Comparison of ENCODE assay signal across 11 cellular contexts in the genomic region with DNA sequence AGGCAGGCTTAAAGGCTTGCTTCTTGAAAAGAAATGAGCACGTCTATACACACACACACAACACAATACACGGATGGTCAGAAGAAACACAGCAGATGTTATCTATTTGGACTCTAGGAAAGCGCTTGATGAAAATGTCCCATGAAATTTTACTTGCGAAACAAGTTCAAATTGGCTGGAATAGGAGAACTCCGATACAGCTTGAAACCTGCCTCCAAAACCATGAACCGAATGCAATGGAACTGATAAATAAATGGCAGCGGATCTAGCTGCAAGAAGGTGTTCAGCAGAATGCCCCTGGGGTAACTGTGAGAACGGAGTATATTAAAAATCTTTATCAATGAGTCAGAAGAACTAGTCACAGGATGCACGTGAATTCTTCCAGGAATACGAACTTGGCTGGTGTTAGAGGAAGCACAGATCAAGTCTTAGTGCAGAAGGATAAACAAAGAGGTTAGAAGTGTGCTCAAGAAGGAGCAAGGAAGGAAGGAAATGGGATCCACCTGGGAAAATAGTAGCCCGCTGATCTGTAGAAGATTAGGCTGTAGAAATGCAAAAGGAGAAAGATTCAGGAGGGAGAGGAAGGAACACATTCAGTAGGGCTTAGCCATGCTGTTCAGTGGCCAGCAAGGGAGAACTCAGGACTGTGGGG.
A peak's percentile ranks its signal among the peaks of the same experiment; 100 is the strongest.
DNase-seq lines count a peak whose midpoint lies in the region; ATAC-seq lines count a peak whose summit lies in the region.
"Had no signal": no experiment of that assay in that cellular context is flagged by ENCODE, and none has a peak within 500 bp of the region (broad histone marks: within the 10 kb centered on the region; RNA-seq: fewer than 3 reads in every experiment).

No MANE protein-coding gene starts in this region.

- no peaks in the 10 kb centered on the region for H3K36me3 ChIP-seq in adipocyte (ENCODE audit: control insufficient read depth, insufficient read depth, low read length, severe bottlenecking)

- H3K4me3 ChIP-seq in adipocyte (ENCODE audit: low read length) (peak overlapping the region; percentile 71), skeletal muscle cell (ENCODE audit: low read depth, low read length) (no peak overlapping the region)

- DNase-seq in H4 (ENCODE audit: low spot score) (peak; percentile 79), adipocyte (ENCODE audit: low read depth) (peak; percentile 79), glomerular endothelial cell (ENCODE audit: extremely low read depth, low read depth, low spot score) (peak; percentile 99), skeletal muscle cell (ENCODE audit: low read depth) (peak; percentile 92), NCI-H1105 treated with DMSO at 0.1 percent for 48 hours (lab: John Stamatoyannopoulos, UW) (no peak)
- DNase-seq in stimulated activated CD4-positive, alpha-beta T cell treated with anti-CD3 and anti-CD28 coated beads, Interleukin-4, amount 100 ng/mL, for 1 hour: no peak
- DNase-seq: activated CD8-positive, alpha-beta T cell treated with anti-CD3 and anti-CD28 coated beads, Interleukin-2, amount 10 ng/mL, durations not matched to agents 7 days and 5 days; dorsolateral prefrontal cortex; GDM1 had no signal

- no peaks in the 10 kb centered on the region for H3K9me3 ChIP-seq in adipocyte (ENCODE audit: control insufficient read depth, low read length)

- no peaks in the 10 kb centered on the region for H3K27me3 ChIP-seq in adipocyte (replicated peaks; ENCODE audit: control insufficient read depth, insufficient read depth, low read length)

- H3K4me1 ChIP-seq in adipocyte (ENCODE audit: control insufficient read depth, insufficient read depth, low read length): peaks cover 19% of the 10 kb centered on the region

- peak overlapping the region; percentile 52 for H3K9ac ChIP-seq in adipocyte (ENCODE audit: low read length)

- ATAC-seq in GM18867 (IDR thresholded peaks at IDR 0.05; ENCODE audit: unreplicated experiment) (no peak), HG02840 (IDR thresholded peaks at IDR 0.05; ENCODE audit: low FRiP score, unreplicated experiment) (no peak)
- ATAC-seq: activated CD8-positive, alpha-beta T cell treated with anti-CD3 and anti-CD28 coated beads, Interleukin-2, amount 10 ng/mL, durations not matched to agents 7 days and 5 days had no signal

Comparison
In these comparisons a context has a peak if more than half of its experiments do, and no peak if none do; other contexts are left out.
1. DNase-seq: peak in H4 (single experiment), adipocyte (single experiment), glomerular endothelial cell (single experiment) and skeletal muscle cell (single experiment); none in stimulated activated CD4-positive, alpha-beta T cell treated with anti-CD3 and anti-CD28 coated beads, Interleukin-4, amount 100 ng/mL, for 1 hour (single experiment) and NCI-H1105 treated with DMSO at 0.1 percent for 48 hours (single experiment).